In genomic region chr15:52343831-52344230, GRCh38 we compare ENCODE assay signal across 1 cellular context.
TF ChIP-seq lines count a peak whose summit lies in the region.

No MANE protein-coding gene starts in this region.

TF ChIP-seq in GM12878, 131 proteins besides CTCF, POLR2A, EP300 and RAD21 (continued from another document):
- TF ChIP-seq RFX5 (IDR thresholded peaks at IDR 0.05; ENCODE audit: low read depth, low read length): no peak
